8 cellular contexts compared by ENCODE assay signal in genomic region chr7:102306916-102307677, GRCh38. TPM values are rescaled to one million over a fixed set of nuclear protein-coding genes. Genes with fewer than 3 reads are reported as not detected.
DNase-seq lines count a peak whose midpoint lies in the region; ATAC-seq and TF ChIP-seq lines count a peak whose summit lies in the region.

No MANE protein-coding gene starts in this region.

- ATAC-seq in GM18909 (IDR thresholded peaks at IDR 0.05; ENCODE audit: poor library complexity, unreplicated experiment) (peak; percentile 77), HG03060 (IDR thresholded peaks at IDR 0.05; ENCODE audit: low read depth, unreplicated experiment) (peak; percentile 63)

- peaks cover 15% of the 10 kb centered on the region for H3K4me1 ChIP-seq in CD8-positive, alpha-beta memory T cell (ENCODE audit: insufficient read depth, low read length)
- H3K4me1 ChIP-seq in mucosa of rectum (ENCODE audit: control insufficient read depth in 2 of 2, insufficient read depth in 2 of 2, low read length in 2 of 2), result peaks cover 9 to 10% of the 10 kb centered on the region in 2 donors

- H3K9me3 ChIP-seq in CD8-positive, alpha-beta memory T cell (ENCODE audit: low read length), result no peaks in the 10 kb centered on the region
- no peaks in the 10 kb centered on the region for H3K9me3 ChIP-seq in mucosa of rectum (ENCODE audit: control insufficient read depth in 2 of 2, low read length in 2 of 2)

- H3K27me3 Mint-ChIP-seq in CD8-positive, alpha-beta memory T cell, result peaks cover 0 to 1% of the 10 kb centered on the region in 2 donors

- H3K9me3 Mint-ChIP-seq in CD8-positive, alpha-beta memory T cell, result no peaks in the 10 kb centered on the region

- DNase-seq in CD8-positive, alpha-beta memory T cell, result peak in 1 of 5 donors; percentile 36
- DNase-seq in NOMO-1 treated with DMSO at 0.1 percent for 48 hours (lab: John Stamatoyannopoulos, UW; ENCODE audit: unreplicated experiment) (peak; percentile 97), cardiac fibroblast (ENCODE audit: low read depth in 2 of 2) (peak; percentile 44 to 63), coronary artery (ENCODE audit: low spot score) (no peak), NK-92 (lab: John Stamatoyannopoulos, UW; ENCODE audit: unreplicated experiment) (no peak)

- POLR2A ChIA-PET in CD8-positive, alpha-beta memory T cell (lab: Charles Lee), result interaction anchor here (0.6 kb wide), 1 partner anchor 18 kb away, joined by 4 read pairs; no protein-coding TSS in a partner anchor

- CTCF ChIA-PET in CD8-positive, alpha-beta memory T cell (lab: Charles Lee), result no interaction called here

- H3K36me3 Mint-ChIP-seq in CD8-positive, alpha-beta memory T cell, result no peaks in the 10 kb centered on the region

- H3K4me3 Mint-ChIP-seq in CD8-positive, alpha-beta memory T cell, result peak overlapping the region in 5 of 7 donors; percentile 39 to 59 (median 46)

- H3K4me3 ChIP-seq in CD8-positive, alpha-beta memory T cell (ENCODE audit: low read length), result no peak overlapping the region
- H3K4me3 ChIP-seq in cardiac fibroblast (replicated peaks in 1 of 2; ENCODE audit: low read depth in 2 of 2, low read length in 2 of 2) (no peak overlapping the region), mucosa of rectum (ENCODE audit: low read length in 2 of 2) (peak overlapping the region; percentile 31 to 41), coronary artery (no peak overlapping the region)

- H3K27ac Mint-ChIP-seq in CD8-positive, alpha-beta memory T cell, result peak overlapping the region in 4 of 8 donors; percentile 24 to 72 (median 58)

- TF ChIP-seq CTCF in cardiac fibroblast (IDR thresholded peaks at IDR 0.05; ENCODE audit: low read depth, low read length), result no peak
- no peak for TF ChIP-seq CTCF in coronary artery (IDR thresholded peaks at IDR 0.05)

- peaks cover 16 to 25% (median 17%) of the 10 kb centered on the region in 3 donors for H3K4me1 Mint-ChIP-seq in CD8-positive, alpha-beta memory T cell

- no peak overlapping the region for H3K27ac ChIP-seq in CD8-positive, alpha-beta memory T cell (ENCODE audit: low read depth, low read length)
- peak overlapping the region in 1 of 2 donors; percentile 81 for H3K27ac ChIP-seq in mucosa of rectum (ENCODE audit: low read depth in 2 of 2, low read length in 2 of 2)
- no peak overlapping the region for H3K27ac ChIP-seq in coronary artery

- peak overlapping the region in 1 of 2 donors; percentile 21 for H3K9ac ChIP-seq in mucosa of rectum (ENCODE audit: low read depth in 1 of 2, low read length in 2 of 2)

- H3K27me3 ChIP-seq in CD8-positive, alpha-beta memory T cell (ENCODE audit: insufficient read depth, low read length, poor library complexity, severe bottlenecking), result no peaks in the 10 kb centered on the region
- H3K27me3 ChIP-seq in mucosa of rectum (ENCODE audit: control insufficient read depth in 2 of 2, insufficient read depth in 2 of 2, low read length in 2 of 2), result no peaks in the 10 kb centered on the region

- no peaks in the 10 kb centered on the region for H3K36me3 ChIP-seq in CD8-positive, alpha-beta memory T cell (ENCODE audit: insufficient read depth, low read length)
- peaks cover 0 to 2% of the 10 kb centered on the region in 2 donors for H3K36me3 ChIP-seq in mucosa of rectum (ENCODE audit: control insufficient read depth in 2 of 2, insufficient read depth in 2 of 2, low read length in 2 of 2)

RNA-seq across cellular contexts. Expression of gene SH2B2, which starts 20.4 kb away (rescaled TPM):
- total RNA-seq in CD8-positive, alpha-beta memory T cell, result 1 to 10 TPM; 1.8 TPM
- polyA plus RNA-seq in CD8-positive, alpha-beta memory T cell, result 1.5 TPM

RNA-seq across cellular contexts. Expression of gene SPDYE6, which starts 49.1 kb away (rescaled TPM):
- total RNA-seq in CD8-positive, alpha-beta memory T cell, result not detected
- 0.89 TPM for polyA plus RNA-seq in CD8-positive, alpha-beta memory T cell

Comparison
In these comparisons a context has a peak if more than half of its experiments do, and no peak if none do; other contexts are left out.
1. DNase-seq: peak in NOMO-1 treated with DMSO at 0.1 percent for 48 hours (single experiment) and cardiac fibroblast (2 of 2); none in coronary artery (single experiment) and NK-92 (single experiment).
2. H3K4me3 ChIP-seq: peak in mucosa of rectum (2 of 2); none in CD8-positive, alpha-beta memory T cell (single experiment), cardiac fibroblast (0 of 2) and coronary artery (single experiment).